19 cellular contexts compared by ENCODE assay signal in the genomic region with DNA sequence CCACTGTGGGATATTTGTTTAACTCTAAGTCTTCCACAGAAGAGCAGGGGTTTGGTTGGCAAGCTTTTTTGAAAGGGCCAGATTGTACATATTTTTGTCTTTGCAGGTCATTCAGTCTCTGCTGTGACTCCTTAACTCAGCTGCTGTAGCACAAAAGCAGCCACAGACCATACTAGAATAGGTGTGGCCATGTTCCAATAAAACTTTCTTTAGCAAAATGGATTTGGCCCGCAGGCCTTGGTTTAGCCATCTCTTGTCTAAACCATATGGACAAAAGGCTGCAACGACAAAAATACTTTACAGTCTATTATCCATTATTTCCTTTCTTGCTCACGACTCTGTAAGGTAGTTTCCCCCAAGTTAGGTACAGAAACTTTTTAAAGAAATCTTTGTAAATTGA.
DNase-seq lines count a peak whose midpoint lies in the region; ATAC-seq, FAIRE-seq and TF ChIP-seq lines count a peak whose summit lies in the region.
"Had no signal": no experiment of that assay in that cellular context is flagged by ENCODE, and none has a peak within 500 bp of the region (broad histone marks: within the 10 kb centered on the region; RNA-seq: fewer than 3 reads in every experiment).

No MANE protein-coding gene starts in this region.

- WGBS in mesendoderm (ENCODE audit: extremely low coverage, insufficient coverage, low lambda C conversion rate) = no CpG with 5 or more reads among the region's 3 CpGs
- 84% methylated on average over 3 of the region's 3 CpGs for WGBS in right cardiac atrium

- no peak overlapping the region for H4K5ac ChIP-seq in mesendoderm (ENCODE audit: low read length)

- no peak overlapping the region for H3K4me2 ChIP-seq in mesendoderm (ENCODE audit: low read length)
- H3K4me2 ChIP-seq: A549 had no signal

- H2AK5ac ChIP-seq in mesendoderm (ENCODE audit: low read length) = no peak overlapping the region

- TF ChIP-seq CTCF in D721Med (IDR thresholded peaks at IDR 0.05; ENCODE audit: insufficient read depth, missing control alignments) (no peak), WTC11 (IDR thresholded peaks at IDR 0.05) (no peak)

- no peaks in the 10 kb centered on the region for H3K79me2 ChIP-seq in mesendoderm (ENCODE audit: control insufficient read depth, insufficient read depth, low read length)

- CTCF ChIA-PET in WTC11 (lab: Charles Lee) = interaction anchor here (1.0 to 1.5 kb wide), 2 partner anchors 61 to 87 kb away, joined by 3 to 6 read pairs; a partner anchor contains a TSS

- DNase-seq in D721Med (ENCODE audit: insufficient read length, low spot score) (no peak), WTC11 (ENCODE audit: low spot score) (no peak), mesendoderm (no peak), right cardiac atrium (no peak), NCI-H2196 treated with DMSO at 0.1 percent for 48 hours (lab: John Stamatoyannopoulos, UW; ENCODE audit: unreplicated experiment) (no peak), COLO829 (ENCODE audit: low spot score) (no peak), midbrain (lab: John Stamatoyannopoulos, UW) (no peak)
- DNase-seq: 8988T; ACHN; C1 segment of cervical spinal cord; CD4-positive, alpha-beta memory T cell; DMS153; DND-41; GOT3; HCEC 1CT had no signal

- H3K56ac ChIP-seq in mesendoderm (ENCODE audit: low read length) = no peak overlapping the region

- intact Hi-C loops in right cardiac atrium (cut with DNase I) = no loop called here

- no peak overlapping the region for H3K4ac ChIP-seq in mesendoderm (ENCODE audit: low read depth, low read length)

- H3K9ac ChIP-seq in mesendoderm (ENCODE audit: low read length) = no peak overlapping the region

- no peaks in the 10 kb centered on the region for H3K36me3 Mint-ChIP-seq in WTC11
- H3K36me3 Mint-ChIP-seq: CD4-positive, alpha-beta memory T cell had no signal

- H3K27me3 ChIP-seq in mesendoderm (ENCODE audit: insufficient read depth, low read length, poor library complexity) = no peaks in the 10 kb centered on the region
- H3K27me3 ChIP-seq in right cardiac atrium (ENCODE audit: control insufficient read depth, insufficient read depth) = no peaks in the 10 kb centered on the region

- H3K27me3 Mint-ChIP-seq in WTC11 (ENCODE audit: low read depth) = no peaks in the 10 kb centered on the region
- H3K27me3 Mint-ChIP-seq: CD4-positive, alpha-beta memory T cell had no signal

- ATAC-seq in WTC11 (no peak), right cardiac atrium (no peak)
- ATAC-seq: A549 had no signal

- no peak overlapping the region for H4K8ac ChIP-seq in mesendoderm (ENCODE audit: low read depth, low read length)

- no peaks in the 10 kb centered on the region for H3K9me3 Mint-ChIP-seq in WTC11

- no peaks in the 10 kb centered on the region for H3K36me3 ChIP-seq in mesendoderm (ENCODE audit: control insufficient read depth, insufficient read depth, low read length)

- H3K4me3 ChIP-seq in mesendoderm (ENCODE audit: low read length) = no peak overlapping the region
- H3K4me3 ChIP-seq in right cardiac atrium (ENCODE audit: low read length) = no peak overlapping the region
- H3K4me3 ChIP-seq: A549 had no signal

- H2BK15ac ChIP-seq in mesendoderm (replicated peaks; ENCODE audit: low read depth) = no peak overlapping the region

- H2BK5ac ChIP-seq in mesendoderm (ENCODE audit: low read length) = no peak overlapping the region

- H3K27ac ChIP-seq in mesendoderm (ENCODE audit: low read depth, low read length) (no peak overlapping the region), right cardiac atrium (ENCODE audit: low read length) (no peak overlapping the region)
- H3K27ac ChIP-seq: A549 had no signal

- H3K9me3 ChIP-seq in right cardiac atrium (ENCODE audit: control insufficient read depth, low read length) = no peaks in the 10 kb centered on the region
- H3K9me3 ChIP-seq: A549 had no signal

- no peak overlapping the region for H3K18ac ChIP-seq in mesendoderm (ENCODE audit: low read length)

- peak overlapping the region; percentile 44; the same call in 1 of the 2 replicates for H3K27ac Mint-ChIP-seq in WTC11
- H3K27ac Mint-ChIP-seq: CD4-positive, alpha-beta memory T cell had no signal

- POLR2A ChIA-PET in WTC11 (lab: Charles Lee) = no interaction called here

- peak overlapping the region; percentile 45 for H2BK120ac ChIP-seq in mesendoderm (ENCODE audit: low read depth, low read length)

- FAIRE-seq in D721Med (lab: Jason Lieb, UNC) = peak; percentile 35
- FAIRE-seq: A549, G401.6, GM12892, H54 had no signal

- H3K4me1 ChIP-seq in mesendoderm (ENCODE audit: control insufficient read depth, low read depth, low read length) (no peaks in the 10 kb centered on the region), right cardiac atrium (ENCODE audit: control insufficient read depth, insufficient read depth, low read length) (no peaks in the 10 kb centered on the region)
- H3K4me1 ChIP-seq: A549 had no signal

- no peaks in the 10 kb centered on the region for H3K79me1 ChIP-seq in mesendoderm (ENCODE audit: low read length)

- H3K4me3 Mint-ChIP-seq in WTC11 = no peak overlapping the region
- H3K4me3 Mint-ChIP-seq: CD4-positive, alpha-beta memory T cell had no signal

- peaks cover 4% of the 10 kb centered on the region; the same call in 1 of the 2 replicates for H3K4me1 Mint-ChIP-seq in WTC11
- H3K4me1 Mint-ChIP-seq: CD4-positive, alpha-beta memory T cell had no signal

- H3K23ac ChIP-seq in mesendoderm (ENCODE audit: low read length) = no peak overlapping the region

TF ChIP-seq in WTC11, 78 proteins besides CTCF, POLR2A, EP300 and RAD21 (continues in another document):
- TF ChIP-seq FOXP1 (CRISPR knock-in tag; IDR thresholded peaks at IDR 0.05; ENCODE audit: borderline replicate concordance) (no peak), EMX1 (CRISPR knock-in tag; IDR thresholded peaks at IDR 0.05) (no peak), SMAD4 (CRISPR knock-in tag; IDR thresholded peaks at IDR 0.05) (no peak), TEAD4 (CRISPR knock-in tag; IDR thresholded peaks at IDR 0.05) (no peak), OVOL2 (CRISPR knock-in tag; IDR thresholded peaks at IDR 0.05; ENCODE audit: borderline replicate concordance) (no peak), ZNF138 (CRISPR knock-in tag; conservative IDR thresholded peaks at IDR 0.05) (no peak), ZNF423 (CRISPR knock-in tag; IDR thresholded peaks at IDR 0.05) (no peak), KAT7 (CRISPR knock-in tag; IDR thresholded peaks at IDR 0.05; ENCODE audit: borderline replicate concordance) (no peak), NR1H2 (CRISPR knock-in tag; IDR thresholded peaks at IDR 0.05) (no peak)
- TF ChIP-seq, protein P1, sequence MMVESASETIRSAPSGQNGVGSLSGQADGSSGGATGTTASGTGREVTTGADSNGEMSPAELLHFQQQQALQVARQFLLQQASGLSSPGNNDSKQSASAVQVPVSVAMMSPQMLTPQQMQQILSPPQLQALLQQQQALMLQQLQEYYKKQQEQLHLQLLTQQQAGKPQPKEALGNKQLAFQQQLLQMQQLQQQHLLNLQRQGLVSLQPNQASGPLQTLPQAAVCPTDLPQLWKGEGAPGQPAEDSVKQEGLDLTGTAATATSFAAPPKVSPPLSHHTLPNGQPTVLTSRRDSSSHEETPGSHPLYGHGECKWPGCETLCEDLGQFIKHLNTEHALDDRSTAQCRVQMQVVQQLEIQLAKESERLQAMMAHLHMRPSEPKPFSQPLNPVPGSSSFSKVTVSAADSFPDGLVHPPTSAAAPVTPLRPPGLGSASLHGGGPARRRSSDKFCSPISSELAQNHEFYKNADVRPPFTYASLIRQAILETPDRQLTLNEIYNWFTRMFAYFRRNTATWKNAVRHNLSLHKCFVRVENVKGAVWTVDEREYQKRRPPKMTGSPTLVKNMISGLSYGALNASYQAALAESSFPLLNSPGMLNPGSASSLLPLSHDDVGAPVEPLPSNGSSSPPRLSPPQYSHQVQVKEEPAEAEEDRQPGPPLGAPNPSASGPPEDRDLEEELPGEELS (CRISPR knock-in tag; IDR thresholded peaks at IDR 0.05) = no peak
- TF ChIP-seq, protein P2, sequence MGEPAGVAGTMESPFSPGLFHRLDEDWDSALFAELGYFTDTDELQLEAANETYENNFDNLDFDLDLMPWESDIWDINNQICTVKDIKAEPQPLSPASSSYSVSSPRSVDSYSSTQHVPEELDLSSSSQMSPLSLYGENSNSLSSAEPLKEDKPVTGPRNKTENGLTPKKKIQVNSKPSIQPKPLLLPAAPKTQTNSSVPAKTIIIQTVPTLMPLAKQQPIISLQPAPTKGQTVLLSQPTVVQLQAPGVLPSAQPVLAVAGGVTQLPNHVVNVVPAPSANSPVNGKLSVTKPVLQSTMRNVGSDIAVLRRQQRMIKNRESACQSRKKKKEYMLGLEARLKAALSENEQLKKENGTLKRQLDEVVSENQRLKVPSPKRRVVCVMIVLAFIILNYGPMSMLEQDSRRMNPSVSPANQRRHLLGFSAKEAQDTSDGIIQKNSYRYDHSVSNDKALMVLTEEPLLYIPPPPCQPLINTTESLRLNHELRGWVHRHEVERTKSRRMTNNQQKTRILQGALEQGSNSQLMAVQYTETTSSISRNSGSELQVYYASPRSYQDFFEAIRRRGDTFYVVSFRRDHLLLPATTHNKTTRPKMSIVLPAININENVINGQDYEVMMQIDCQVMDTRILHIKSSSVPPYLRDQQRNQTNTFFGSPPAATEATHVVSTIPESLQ (CRISPR knock-in tag; IDR thresholded peaks at IDR 0.05) = no peak
- TF ChIP-seq, protein P3, sequence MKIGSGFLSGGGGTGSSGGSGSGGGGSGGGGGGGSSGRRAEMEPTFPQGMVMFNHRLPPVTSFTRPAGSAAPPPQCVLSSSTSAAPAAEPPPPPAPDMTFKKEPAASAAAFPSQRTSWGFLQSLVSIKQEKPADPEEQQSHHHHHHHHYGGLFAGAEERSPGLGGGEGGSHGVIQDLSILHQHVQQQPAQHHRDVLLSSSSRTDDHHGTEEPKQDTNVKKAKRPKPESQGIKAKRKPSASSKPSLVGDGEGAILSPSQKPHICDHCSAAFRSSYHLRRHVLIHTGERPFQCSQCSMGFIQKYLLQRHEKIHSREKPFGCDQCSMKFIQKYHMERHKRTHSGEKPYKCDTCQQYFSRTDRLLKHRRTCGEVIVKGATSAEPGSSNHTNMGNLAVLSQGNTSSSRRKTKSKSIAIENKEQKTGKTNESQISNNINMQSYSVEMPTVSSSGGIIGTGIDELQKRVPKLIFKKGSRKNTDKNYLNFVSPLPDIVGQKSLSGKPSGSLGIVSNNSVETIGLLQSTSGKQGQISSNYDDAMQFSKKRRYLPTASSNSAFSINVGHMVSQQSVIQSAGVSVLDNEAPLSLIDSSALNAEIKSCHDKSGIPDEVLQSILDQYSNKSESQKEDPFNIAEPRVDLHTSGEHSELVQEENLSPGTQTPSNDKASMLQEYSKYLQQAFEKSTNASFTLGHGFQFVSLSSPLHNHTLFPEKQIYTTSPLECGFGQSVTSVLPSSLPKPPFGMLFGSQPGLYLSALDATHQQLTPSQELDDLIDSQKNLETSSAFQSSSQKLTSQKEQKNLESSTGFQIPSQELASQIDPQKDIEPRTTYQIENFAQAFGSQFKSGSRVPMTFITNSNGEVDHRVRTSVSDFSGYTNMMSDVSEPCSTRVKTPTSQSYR (CRISPR knock-in tag; IDR thresholded peaks at IDR 0.05) = no peak
